8 cellular contexts compared by ENCODE assay signal in genomic region chr5:149632311-149633251, GRCh38. TPM values are rescaled to one million over a fixed set of nuclear protein-coding genes. Genes with fewer than 3 reads are reported as not detected.
DNase-seq lines count a peak whose midpoint lies in the region; ATAC-seq and TF ChIP-seq lines count a peak whose summit lies in the region.

No MANE protein-coding gene starts in this region.

- H3K4me1 Mint-ChIP-seq in endothelial cell (ENCODE audit: unreplicated experiment) (peaks cover 32% of the 10 kb centered on the region), nephron progenitor cell (peaks cover 25% of the 10 kb centered on the region)

- peaks cover under 1% of the 10 kb centered on the region for H3K27me3 Mint-ChIP-seq in endothelial cell (ENCODE audit: unreplicated experiment)
- H3K27me3 Mint-ChIP-seq in nephron progenitor cell (ENCODE audit: low read depth, poor library complexity) = peaks cover 5% of the 10 kb centered on the region

- H3K9me3 Mint-ChIP-seq in endothelial cell (ENCODE audit: unreplicated experiment) (no peaks in the 10 kb centered on the region), nephron progenitor cell (no peaks in the 10 kb centered on the region)

- no peak for ATAC-seq in HG03460 (IDR thresholded peaks at IDR 0.05; ENCODE audit: unreplicated experiment)

- peaks cover 3% of the 10 kb centered on the region for H3K36me3 Mint-ChIP-seq in endothelial cell (ENCODE audit: low read depth, unreplicated experiment)
- no peaks in the 10 kb centered on the region for H3K36me3 Mint-ChIP-seq in nephron progenitor cell (ENCODE audit: low read depth)

- DNase-seq in Caki2 (ENCODE audit: low read depth) (peak; percentile 90), NCI-H510A (lab: John Stamatoyannopoulos, UW) (peak; percentile 25), endothelial cell (ENCODE audit: low spot score) (no peak), nephron progenitor cell (peak; percentile 29), cerebellum (ENCODE audit: low spot score) (no peak), NK-92 (lab: John Stamatoyannopoulos, UW; ENCODE audit: unreplicated experiment) (no peak)
- no peak for DNase-seq in activated effector memory CD4-positive, alpha-beta T cell treated with Interleukin-2 at 50 U/mL for 16 hours

- in situ Hi-C loops in Caki2 (cut with HindIII; ENCODE audit: low pct_unique_long_range_greater_than_20kb, low sequenced_read_pairs) = no loop called here

- H3K4me3 Mint-ChIP-seq in endothelial cell (ENCODE audit: unreplicated experiment) (no peak overlapping the region), nephron progenitor cell (no peak overlapping the region)

- H3K27ac Mint-ChIP-seq in endothelial cell (ENCODE audit: unreplicated experiment) = peak overlapping the region; percentile 54
- peak overlapping the region; percentile 6 for H3K27ac Mint-ChIP-seq in nephron progenitor cell

- TF ChIP-seq CTCF in endothelial cell (IDR thresholded peaks at IDR 0.05; ENCODE audit: unreplicated experiment) (no peak), nephron progenitor cell (IDR thresholded peaks at IDR 0.05) (no peak)

RNA-seq across cellular contexts. Expression of gene ARHGEF37, which starts 51.3 kb away (rescaled TPM):
- total RNA-seq in Caki2 (2014; rRNA removed; shearing (Covaris generic); ENCODE audit: low replicate concordance) = 3.8 and 5.0 TPM in 2 replicates
- total RNA-seq in endothelial cell (ENCODE audit: unreplicated experiment) (4.5 TPM), cerebellum (4.6 TPM)

Comparison
In these comparisons a context has a peak if more than half of its experiments do, and no peak if none do; other contexts are left out.
1. DNase-seq: peak in Caki2 (single experiment), NCI-H510A (single experiment) and nephron progenitor cell (single experiment); none in endothelial cell (single experiment), activated effector memory CD4-positive, alpha-beta T cell treated with Interleukin-2 at 50 U/mL for 16 hours (single experiment), cerebellum (single experiment) and NK-92 (single experiment).